22 cellular contexts compared by ENCODE assay signal in genomic region chr14:55739967-55740707, GRCh38.
DNase-seq lines count a peak whose midpoint lies in the region; TF ChIP-seq lines count a peak whose summit lies in the region.
"Had no signal": no experiment of that assay in that cellular context is flagged by ENCODE, and none has a peak within 500 bp of the region (broad histone marks: within the 10 kb centered on the region; RNA-seq: fewer than 3 reads in every experiment).

No MANE protein-coding gene starts in this region.

- peaks cover 9 to 11% of the 10 kb centered on the region in 2 donors for H3K4me1 Mint-ChIP-seq in immature natural killer cell
- H3K4me1 Mint-ChIP-seq: activated CD4-positive, alpha-beta T cell treated with anti-CD3 and anti-CD28 coated beads, Interleukin-2, amount 10 ng/mL, durations not matched to agents 24 days and 14 days had no signal

- H3K4me1 ChIP-seq in prostate gland (replicated peaks): no peaks in the 10 kb centered on the region
- H3K4me1 ChIP-seq: heart right ventricle had no signal

- no peak overlapping the region for H3K4me3 Mint-ChIP-seq in immature natural killer cell
- H3K4me3 Mint-ChIP-seq: activated CD4-positive, alpha-beta T cell treated with anti-CD3 and anti-CD28 coated beads, Interleukin-2, amount 10 ng/mL, durations not matched to agents 24 days and 14 days; stimulated activated naive CD8-positive, alpha-beta T cell treated with anti-CD3 and anti-CD28 coated beads, Interleukin-15, Interleukin-2, amounts not matched to agents 100 ng/mL and 50 ng/mL, for 24 hours had no signal

- no peaks in the 10 kb centered on the region for H3K36me3 ChIP-seq in prostate gland
- H3K36me3 ChIP-seq: heart right ventricle had no signal

- peaks cover 0 to 7% (median 0%) of the 10 kb centered on the region in 3 donors for H3K36me3 Mint-ChIP-seq in immature natural killer cell

- H3K27ac Mint-ChIP-seq in immature natural killer cell: no peak overlapping the region
- H3K27ac Mint-ChIP-seq: activated CD4-positive, alpha-beta T cell treated with anti-CD3 and anti-CD28 coated beads, Interleukin-2, amount 10 ng/mL, durations not matched to agents 24 days and 14 days; stimulated activated naive CD8-positive, alpha-beta T cell treated with anti-CD3 and anti-CD28 coated beads, Interleukin-15, Interleukin-2, amounts not matched to agents 100 ng/mL and 50 ng/mL, for 24 hours had no signal

- no peaks in the 10 kb centered on the region for H3K27me3 ChIP-seq in prostate gland (replicated peaks; ENCODE audit: insufficient read depth)
- H3K27me3 ChIP-seq: heart right ventricle had no signal

- H3K4me3 ChIP-seq in fibroblast of the aortic adventitia (ENCODE audit: low read depth, low read length) (no peak overlapping the region), prostate gland (no peak overlapping the region)
- H3K4me3 ChIP-seq: heart right ventricle had no signal

- peaks cover 0 to 2% (median 0%) of the 10 kb centered on the region in 3 donors for H3K27me3 Mint-ChIP-seq in immature natural killer cell (ENCODE audit: low read depth in 3 of 3)
- H3K27me3 Mint-ChIP-seq: activated CD4-positive, alpha-beta T cell treated with anti-CD3 and anti-CD28 coated beads, Interleukin-2, amount 10 ng/mL, durations not matched to agents 24 days and 14 days; stimulated activated naive CD8-positive, alpha-beta T cell treated with anti-CD3 and anti-CD28 coated beads, Interleukin-15, Interleukin-2, amounts not matched to agents 100 ng/mL and 50 ng/mL, for 24 hours had no signal

- DNase-seq in Caki2 (ENCODE audit: low read depth) (peak; percentile 47), NCI-H446 treated with DMSO at 0.1 percent for 48 hours (lab: John Stamatoyannopoulos, UW) (peak; percentile 23), fibroblast of the aortic adventitia (ENCODE audit: low read depth) (peak; percentile 6), prostate gland (ENCODE audit: low spot score) (peak; percentile 62), immature natural killer cell (no peak), occipital lobe (lab: John Stamatoyannopoulos, UW) (no peak), GM13976 (ENCODE audit: low spot score) (no peak), CD1c-positive myeloid dendritic cell (ENCODE audit: extremely low spot score) (no peak)
- DNase-seq: activated CD4-positive, alpha-beta T cell treated with anti-CD3 and anti-CD28 coated beads, Interleukin-2, amount 10 ng/mL, durations not matched to agents 24 days and 14 days; activated CD8-positive, alpha-beta memory T cell treated with anti-CD3 and anti-CD28 coated beads, Interleukin-2, amount 50 U/mL, for 4 hours; activated effector memory CD4-positive, alpha-beta T cell treated with Interleukin-2 at 50 U/mL for 16 hours; cerebellar nuclear complex; COR-L47; effector memory CD4-positive, alpha-beta T cell; heart right ventricle; Karpas-422; mesenchymal stem cell; NCI-H1105 treated with DMSO at 0.1 percent for 48 hours; NCI-H748 treated with DMSO at 0.1 percent for 48 hours; retina; SK-N-SH had no signal

- 37% methylated on average over 6 of the region's 6 CpGs for WGBS in prostate gland

- H3K9me3 Mint-ChIP-seq in immature natural killer cell: peaks cover 0 to 5% (median 0%) of the 10 kb centered on the region in 6 donors

- peak overlapping the region; percentile 23 to 28 for H3K27ac ChIP-seq in prostate gland
- H3K27ac ChIP-seq: heart right ventricle had no signal

- no peak for TF ChIP-seq POLR2A in prostate gland (IDR thresholded peaks at IDR 0.05)

- TF ChIP-seq CTCF in fibroblast of the aortic adventitia (IDR thresholded peaks at IDR 0.05; ENCODE audit: insufficient read depth, low read length) (no peak), prostate gland (IDR thresholded peaks at IDR 0.05) (no peak), GM13976 (IDR thresholded peaks at IDR 0.05; ENCODE audit: borderline replicate concordance, control extremely low read depth, extremely low read depth, insufficient read depth, missing control alignments) (no peak)

- H3K9me3 ChIP-seq in prostate gland: no peaks in the 10 kb centered on the region
- H3K9me3 ChIP-seq: SK-N-SH had no signal

- in situ Hi-C loops in Caki2 (cut with HindIII; ENCODE audit: low pct_unique_long_range_greater_than_20kb, low sequenced_read_pairs) (no loop called here), GM13976 (cut with MboI; ENCODE audit: low sequenced_read_pairs, unreplicated experiment) (no loop called here)

- intact Hi-C loops in prostate gland (cut with DNase I): no loop called here

Comparison
In these comparisons a context has a peak if more than half of its experiments do, and no peak if none do; other contexts are left out.
1. DNase-seq: peak in Caki2 (single experiment), NCI-H446 treated with DMSO at 0.1 percent for 48 hours (single experiment), fibroblast of the aortic adventitia (single experiment) and prostate gland (single experiment); none in immature natural killer cell (0 of 3), occipital lobe (single experiment), GM13976 (single experiment) and CD1c-positive myeloid dendritic cell (single experiment).